Comparison of ENCODE assay signal across 12 cellular contexts in genomic region chr10:13716161-13717071, GRCh38.
DNase-seq lines count a peak whose midpoint lies in the region; ATAC-seq, FAIRE-seq and TF ChIP-seq lines count a peak whose summit lies in the region.
"Had no signal": no experiment of that assay in that cellular context is flagged by ENCODE, and none has a peak within 500 bp of the region (broad histone marks: within the 10 kb centered on the region; RNA-seq: fewer than 3 reads in every experiment).

No MANE protein-coding gene starts in this region.

- H3K9ac ChIP-seq in kidney (ENCODE audit: low read length in 2 of 2), result no peak overlapping the region

- H3K4me1 ChIP-seq in kidney (ENCODE audit: control insufficient read depth in 1 of 2, insufficient read depth in 1 of 2, low read depth in 1 of 2, low read length in 2 of 2), result peaks cover 30 to 35% of the 10 kb centered on the region in 2 donors

- POLR2A ChIA-PET in RWPE1 (lab: Yijun Ruan, JAX; ENCODE audit: low non-redundant PET), result no interaction called here

- H3K36me3 Mint-ChIP-seq in type B pancreatic cell (peaks cover 13% of the 10 kb centered on the region), progenitor cell of endocrine pancreas (ENCODE audit: insufficient read depth) (peaks cover 4% of the 10 kb centered on the region)

- CTCF ChIA-PET in RWPE1 (lab: Yijun Ruan, JAX), result interaction anchor here (0.6 kb wide), 2 partner anchors 87 to 184 kb away, joined by 3 read pairs; no protein-coding TSS in a partner anchor

- H3K27ac ChIP-seq in brain microvascular endothelial cell (peak overlapping the region; percentile 60), kidney (ENCODE audit: low read depth in 2 of 2, low read length in 2 of 2) (peak overlapping the region; percentile 0 to 88), RWPE1 (no peak overlapping the region)
- H3K27ac ChIP-seq: WERI-Rb-1 had no signal

- no peak for FAIRE-seq in kidney (lab: Jason Lieb, UNC)

- peak overlapping the region; percentile 59 for H3K4me3 Mint-ChIP-seq in type B pancreatic cell
- H3K4me3 Mint-ChIP-seq in progenitor cell of endocrine pancreas (ENCODE audit: low read depth), result no peak overlapping the region

- H3K9me3 Mint-ChIP-seq in type B pancreatic cell (no peaks in the 10 kb centered on the region), progenitor cell of endocrine pancreas (ENCODE audit: low read depth) (peaks cover 4% of the 10 kb centered on the region)

- H3K27ac Mint-ChIP-seq in type B pancreatic cell, result peak overlapping the region; percentile 67
- H3K27ac Mint-ChIP-seq in progenitor cell of endocrine pancreas, result no peak overlapping the region

- DNase-seq in HS-5 (ENCODE audit: low read depth), result peak; percentile 51
- DNase-seq in brain microvascular endothelial cell, result peak; percentile 70
- DNase-seq in kidney, result no peak
- DNase-seq in type B pancreatic cell (ENCODE audit: extremely low spot score, unreplicated experiment), result no peak
- DNase-seq in progenitor cell of endocrine pancreas (ENCODE audit: low spot score, unreplicated experiment), result no peak
- DNase-seq in RWPE1 (ENCODE audit: low spot score), result no peak
- DNase-seq: activated T-cell treated with anti-CD3 and anti-CD28 coated beads, Interleukin-2, amount 50 U/mL, for 1 hour; body of pancreas; erythroblast; Peyer's patch; WERI-Rb-1 had no signal

- intact Hi-C loops in kidney (cut with DNase I), result no loop called here

- TF ChIP-seq CTCF in brain microvascular endothelial cell (IDR thresholded peaks at IDR 0.05; ENCODE audit: low read depth, low read length, missing control alignments), result no peak
- TF ChIP-seq CTCF in kidney (IDR thresholded peaks at IDR 0.05; ENCODE audit: borderline replicate concordance, extremely low read depth, insufficient read depth), result no peak
- peak; percentile 46 for TF ChIP-seq CTCF in type B pancreatic cell (conservative IDR thresholded peaks at IDR 0.05)
- no peak for TF ChIP-seq CTCF in progenitor cell of endocrine pancreas (IDR thresholded peaks at IDR 0.05; ENCODE audit: unreplicated experiment)
- no peak for TF ChIP-seq CTCF in RWPE1 (conservative IDR thresholded peaks at IDR 0.05; ENCODE audit: low read depth)

- H3K27me3 Mint-ChIP-seq in type B pancreatic cell (no peaks in the 10 kb centered on the region), progenitor cell of endocrine pancreas (peaks cover 13% of the 10 kb centered on the region)

- no peaks in the 10 kb centered on the region for H3K27me3 ChIP-seq in brain microvascular endothelial cell (replicated peaks)
- H3K27me3 ChIP-seq: body of pancreas, Peyer's patch had no signal

- no peak overlapping the region for H3K4me3 ChIP-seq in brain microvascular endothelial cell (ENCODE audit: low read depth, low read length)
- no peak overlapping the region for H3K4me3 ChIP-seq in kidney (ENCODE audit: low read length in 2 of 2)
- H3K4me3 ChIP-seq: body of pancreas, Peyer's patch had no signal

- no peaks in the 10 kb centered on the region for H3K36me3 ChIP-seq in brain microvascular endothelial cell (replicated peaks)
- H3K36me3 ChIP-seq in kidney (ENCODE audit: control insufficient read depth in 1 of 2, insufficient read depth in 2 of 2, low read length in 2 of 2), result no peaks in the 10 kb centered on the region
- H3K36me3 ChIP-seq: Peyer's patch, WERI-Rb-1 had no signal

- ATAC-seq in HG03139 (IDR thresholded peaks at IDR 0.05; ENCODE audit: unreplicated experiment), result no peak

- in situ Hi-C loops in brain microvascular endothelial cell (cut with HindIII; ENCODE audit: low pct_ligation_motif_present, low sequenced_read_pairs), result no loop called here

- no peaks in the 10 kb centered on the region for H3K9me3 ChIP-seq in kidney (ENCODE audit: control insufficient read depth in 1 of 2, low read length in 2 of 2)
- H3K9me3 ChIP-seq: body of pancreas, Peyer's patch had no signal

- H3K4me1 Mint-ChIP-seq in type B pancreatic cell (ENCODE audit: unreplicated experiment), result peaks cover 61% of the 10 kb centered on the region
- H3K4me1 Mint-ChIP-seq in progenitor cell of endocrine pancreas (ENCODE audit: low read depth), result peaks cover 45% of the 10 kb centered on the region

Comparison
In these comparisons a context has a peak if more than half of its experiments do, and no peak if none do; other contexts are left out.
1. DNase-seq: peak in HS-5 (single experiment) and brain microvascular endothelial cell (single experiment); none in kidney (single experiment), type B pancreatic cell (single experiment), progenitor cell of endocrine pancreas (single experiment) and RWPE1 (single experiment).